ENCODE assay signal across 8 cellular contexts in genomic region chr9:97633859-97634485, GRCh38. TPM values are rescaled to one million over a fixed set of nuclear protein-coding genes. Genes with fewer than 3 reads are reported as not detected.
A peak's percentile ranks its signal among the peaks of the same experiment; 100 is the strongest.
DNase-seq lines count a peak whose midpoint lies in the region; ATAC-seq, FAIRE-seq and TF ChIP-seq lines count a peak whose summit lies in the region.

No MANE protein-coding gene starts in this region.

- peaks cover 58% of the 10 kb centered on the region for H3K4me1 Mint-ChIP-seq in activated naive CD4-positive, alpha-beta T cell treated with anti-CD3 and anti-CD28 coated beads, Interleukin-2, amount 50 U/mL, for 24 hours

- H3K9me3 Mint-ChIP-seq in activated naive CD4-positive, alpha-beta T cell treated with anti-CD3 and anti-CD28 coated beads, Interleukin-2, amount 50 U/mL, for 24 hours = no peaks in the 10 kb centered on the region

- no peak for DNase-seq in GM12891 (ENCODE audit: insufficient read length, low spot score)
- no peak for DNase-seq in right cardiac atrium
- DNase-seq in NCI-H128 (lab: John Stamatoyannopoulos, UW; ENCODE audit: unreplicated experiment) = no peak
- DNase-seq in NCI-H774 (lab: John Stamatoyannopoulos, UW) = no peak

- intact Hi-C loops in right cardiac atrium (cut with DNase I) = no loop called here

- H3K4me3 Mint-ChIP-seq in activated naive CD4-positive, alpha-beta T cell treated with anti-CD3 and anti-CD28 coated beads, Interleukin-2, amount 50 U/mL, for 24 hours = peak overlapping the region; percentile 96

- H3K36me3 Mint-ChIP-seq in activated naive CD4-positive, alpha-beta T cell treated with anti-CD3 and anti-CD28 coated beads, Interleukin-2, amount 50 U/mL, for 24 hours = peaks cover 9% of the 10 kb centered on the region

- H3K4me1 ChIP-seq in right cardiac atrium (ENCODE audit: control insufficient read depth, insufficient read depth, low read length) = peaks cover 6% of the 10 kb centered on the region
- H3K4me1 ChIP-seq in skeletal muscle tissue (ENCODE audit: control insufficient read depth in 3 of 3, insufficient read depth in 3 of 3, low read length in 3 of 3) = peaks cover 42 to 54% (median 44%) of the 10 kb centered on the region in 3 donors

- peak; percentile 0 for ATAC-seq in HG03354 (IDR thresholded peaks at IDR 0.05; ENCODE audit: poor library complexity, severe bottlenecking, unreplicated experiment)
- no peak for ATAC-seq in right cardiac atrium
- no peak for ATAC-seq in GM19397 (IDR thresholded peaks at IDR 0.05; ENCODE audit: unreplicated experiment)

- FAIRE-seq in GM12891 (lab: Jason Lieb, UNC) = peak; percentile 48

- H3K4me3 ChIP-seq in right cardiac atrium (ENCODE audit: low read length) (peak overlapping the region; percentile 64), skeletal muscle tissue (ENCODE audit: low read length in 3 of 3) (peak overlapping the region; percentile 87 to 96 (median 93))

- no peaks in the 10 kb centered on the region for H3K27me3 Mint-ChIP-seq in activated naive CD4-positive, alpha-beta T cell treated with anti-CD3 and anti-CD28 coated beads, Interleukin-2, amount 50 U/mL, for 24 hours

- H3K27me3 ChIP-seq in right cardiac atrium (ENCODE audit: control insufficient read depth, insufficient read depth) (no peaks in the 10 kb centered on the region), skeletal muscle tissue (ENCODE audit: control insufficient read depth in 3 of 3, insufficient read depth in 3 of 3, low read length in 3 of 3) (no peaks in the 10 kb centered on the region)

- H3K9me3 ChIP-seq in right cardiac atrium (ENCODE audit: control insufficient read depth, low read length) (no peaks in the 10 kb centered on the region), skeletal muscle tissue (ENCODE audit: control insufficient read depth in 3 of 3, low read length in 3 of 3) (no peaks in the 10 kb centered on the region)

- peak overlapping the region; percentile 95 to 99 (median 98) for H3K9ac ChIP-seq in skeletal muscle tissue (ENCODE audit: low read depth in 1 of 3, low read length in 3 of 3)

- peak overlapping the region; percentile 100 for H3K27ac Mint-ChIP-seq in activated naive CD4-positive, alpha-beta T cell treated with anti-CD3 and anti-CD28 coated beads, Interleukin-2, amount 50 U/mL, for 24 hours

- peak; percentile 85 for TF ChIP-seq POLR2A in GM12891 (IDR thresholded peaks at IDR 0.05; ENCODE audit: low read depth, low read length)

- under 1% methylated on average over 42 of the region's 42 CpGs for WGBS in right cardiac atrium

- H3K27ac ChIP-seq in right cardiac atrium (ENCODE audit: low read length) (peak overlapping the region; percentile 92), skeletal muscle tissue (ENCODE audit: low read depth, low read length) (peak overlapping the region; percentile 97)

- peaks cover 0 to 2% (median 0%) of the 10 kb centered on the region in 3 donors for H3K36me3 ChIP-seq in skeletal muscle tissue (ENCODE audit: control insufficient read depth in 3 of 3, insufficient read depth in 3 of 3, low read length in 3 of 3)

TF ChIP-seq in GM12891, 5 proteins besides CTCF, POLR2A, EP300 and RAD21:
- TF ChIP-seq POLR2AphosphoS5 (IDR thresholded peaks at IDR 0.05; ENCODE audit: low read depth, low read length) (no peak), TAF1 (IDR thresholded peaks at IDR 0.05; ENCODE audit: low read depth, low read length) (no peak; the same call in 1 of the 2 replicates), POU2F2 (IDR thresholded peaks at IDR 0.05; ENCODE audit: low read depth, low read length) (no peak), SPI1 (IDR thresholded peaks at IDR 0.05; ENCODE audit: low read depth, low read length) (no peak), PAX5 (IDR thresholded peaks at IDR 0.05; ENCODE audit: insufficient read depth, low read length, severe bottlenecking) (no peak)

RNA-seq across cellular contexts. Expression of gene NCBP1, which starts 0.4 kb away (rescaled TPM):
- 18.2 TPM for polyA plus RNA-seq in GM12891 (2012; ENCODE audit: low read depth, missing spikeins)
- 10 to 100 TPM; 18.7 to 27.7 (median 19.6) TPM for total RNA-seq in right cardiac atrium
- 10.3 TPM for polyA plus RNA-seq in right cardiac atrium
- total RNA-seq in skeletal muscle tissue = 50.1 TPM

RNA-seq across cellular contexts. Expression of gene TSTD2, which starts 0.8 kb away (rescaled TPM):
- polyA plus RNA-seq in GM12891 (2012; ENCODE audit: low read depth, missing spikeins) = 6.3 TPM
- total RNA-seq in right cardiac atrium (10 to 100 TPM; 19.4 to 29.5 (median 24.6) TPM), skeletal muscle tissue (21.4 TPM)
- 14.0 TPM for polyA plus RNA-seq in right cardiac atrium
